27 cellular contexts compared by ENCODE assay signal in the genomic region with DNA sequence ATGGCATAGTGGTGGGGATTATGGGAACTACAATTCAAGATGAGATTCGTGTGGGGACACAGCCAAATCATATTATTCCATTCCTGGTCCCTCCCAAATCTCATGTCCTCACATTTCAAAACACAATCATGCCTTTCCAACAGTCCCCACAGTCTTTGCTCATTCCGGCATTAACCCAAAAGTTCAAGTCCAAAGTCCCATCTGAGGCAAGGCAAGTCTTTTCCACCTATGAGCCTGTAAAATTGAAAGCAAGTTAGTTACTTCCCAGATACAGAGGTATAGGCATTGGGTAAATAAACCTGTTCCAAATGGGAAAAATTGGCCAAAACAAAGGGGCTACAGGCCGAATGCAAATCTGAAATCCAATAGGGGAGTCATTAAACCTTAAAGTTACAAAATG.
"Had no signal": no experiment of that assay in that cellular context is flagged by ENCODE, and none has a peak within 500 bp of the region (broad histone marks: within the 10 kb centered on the region; RNA-seq: fewer than 3 reads in every experiment).

No MANE protein-coding gene starts in this region.

- H3K36me3 ChIP-seq: colonic mucosa, esophagus muscularis mucosa, esophagus squamous epithelium, gastrocnemius medialis, gastroesophageal sphincter, heart left ventricle, heart right ventricle had no signal

- H3K27me3 ChIP-seq: colonic mucosa, dorsolateral prefrontal cortex, esophagus muscularis mucosa, esophagus squamous epithelium, foreskin keratinocyte, gastrocnemius medialis, gastroesophageal sphincter, heart left ventricle, heart right ventricle had no signal

- ATAC-seq: effector memory CD8-positive, alpha-beta T cell; esophagus mucosa; foreskin keratinocyte; gastrocnemius medialis; gastroesophageal sphincter; heart left ventricle; heart right ventricle had no signal

- H3K4me1 ChIP-seq: colonic mucosa, esophagus muscularis mucosa, esophagus squamous epithelium, foreskin keratinocyte, gastrocnemius medialis, gastroesophageal sphincter, heart left ventricle, heart right ventricle had no signal

- DNase-seq: colonic mucosa; cortex of kidney; dermis blood vessel endothelial cell; dorsolateral prefrontal cortex; effector CD4-positive, alpha-beta T cell; effector CD8-positive, alpha-beta T cell; effector memory CD4-positive, alpha-beta T cell; effector memory CD8-positive, alpha-beta T cell; endodermal cell; erythroblast; esophagus squamous epithelium; foreskin fibroblast; foreskin keratinocyte; gastrocnemius medialis; glutamatergic neuron; head of caudate nucleus; heart left ventricle; heart right ventricle had no signal

- FAIRE-seq: colon, endometrium, endothelial cell of umbilical vein, frontal cortex had no signal

- H3K9me3 ChIP-seq: colonic mucosa, esophagus squamous epithelium, gastrocnemius medialis, gastroesophageal sphincter had no signal

- H3K27ac ChIP-seq: colonic mucosa, coronary artery, dorsolateral prefrontal cortex, epithelial cell of prostate, esophagus muscularis mucosa, esophagus squamous epithelium, foreskin keratinocyte, gastrocnemius medialis, gastroesophageal sphincter, heart left ventricle, heart right ventricle had no signal

- H3K4me3 ChIP-seq: colonic mucosa, coronary artery, dorsolateral prefrontal cortex, esophagus muscularis mucosa, esophagus squamous epithelium, gastrocnemius medialis, gastroesophageal sphincter, heart left ventricle, heart right ventricle had no signal
